Comparison of ENCODE assay signal across 8 cellular contexts in genomic region chr6:30877419-30878262, GRCh38. TPM values are rescaled to one million over a fixed set of nuclear protein-coding genes. Genes with fewer than 3 reads are reported as not detected.
A peak's percentile ranks its signal among the peaks of the same experiment; 100 is the strongest.
DNase-seq lines count a peak whose midpoint lies in the region; ATAC-seq lines count a peak whose summit lies in the region.

No MANE protein-coding gene starts in this region.

- H3K23ac ChIP-seq in mesenchymal stem cell (ENCODE audit: low read length in 2 of 2): no peak overlapping the region

- H3K36me3 Mint-ChIP-seq in CD4-positive, alpha-beta memory T cell: no peaks in the 10 kb centered on the region

- POLR2A ChIA-PET in CD4-positive, alpha-beta memory T cell (lab: Charles Lee; ENCODE audit: partially characterized antibody): interaction anchor here (0.5 to 3.9 kb wide), 7 partner anchors 36 to 199 kb away, joined by 3 to 35 read pairs (median 4); partner anchors contain the start of gene VARS2

- H2BK120ac ChIP-seq in mesenchymal stem cell (ENCODE audit: low read depth, low read length): no peak overlapping the region

- DNase-seq in CD4-positive, alpha-beta memory T cell: peak; percentile 62 to 71 (median 68)
- DNase-seq in NCI-H82 treated with DMSO at 0.1 percent for 48 hours (lab: John Stamatoyannopoulos, UW; ENCODE audit: unreplicated experiment) (peak; percentile 63), mesenchymal stem cell (peak; percentile 92)
- peak; percentile 90 for DNase-seq in activated CD8-positive, alpha-beta memory T cell treated with anti-CD3 and anti-CD28 coated beads for 24 hours
- peak; percentile 47 to 62 (median 48) for DNase-seq in effector memory CD4-positive, alpha-beta T cell
- DNase-seq in stimulated activated CD8-positive, alpha-beta memory T cell treated with anti-CD3 and anti-CD28 coated beads, Interleukin-12 subunit alpha, Interleukin-12 subunit beta, amount 100 ng/mL, for 1 hour (ENCODE audit: low read depth): peak; percentile 58

- no peak overlapping the region for H3K14ac ChIP-seq in mesenchymal stem cell (ENCODE audit: low read length in 2 of 2)

- peaks cover 0 to 4% (median 0%) of the 10 kb centered on the region in 8 donors for H3K9me3 Mint-ChIP-seq in CD4-positive, alpha-beta memory T cell

- H2BK5ac ChIP-seq in mesenchymal stem cell (ENCODE audit: low read depth, low read length, poor library complexity, severe bottlenecking): peak overlapping the region; percentile 67

- CTCF ChIA-PET in CD4-positive, alpha-beta memory T cell (lab: Charles Lee; ENCODE audit: partially characterized antibody): interaction anchor here (0.7 to 12.0 kb wide), 30 partner anchors 10 to 336 kb away, joined by 3 to 262 read pairs (median 3); no protein-coding TSS in a partner anchor

- H2BK12ac ChIP-seq in mesenchymal stem cell (ENCODE audit: low read length in 2 of 2): peak overlapping the region; percentile 44 to 84

- H3K4me1 Mint-ChIP-seq in CD4-positive, alpha-beta memory T cell: peaks cover 7 to 27% (median 11%) of the 10 kb centered on the region in 4 donors

- peak overlapping the region; percentile 97 for H4K8ac ChIP-seq in mesenchymal stem cell (ENCODE audit: low read length)

- H2BK15ac ChIP-seq in mesenchymal stem cell (ENCODE audit: low read depth, poor library complexity, severe bottlenecking): peak overlapping the region; percentile 34

- peaks cover 1% of the 10 kb centered on the region for H3K79me1 ChIP-seq in mesenchymal stem cell (replicated peaks; ENCODE audit: low read length, poor library complexity, severe bottlenecking)

- H3K27me3 Mint-ChIP-seq in CD4-positive, alpha-beta memory T cell: no peaks in the 10 kb centered on the region

- ATAC-seq in HG03571 (IDR thresholded peaks at IDR 0.05; ENCODE audit: unreplicated experiment) (peak; percentile 49), HG03095 (IDR thresholded peaks at IDR 0.05; ENCODE audit: unreplicated experiment) (no peak)

- H3K27ac ChIP-seq in CD4-positive, alpha-beta memory T cell (ENCODE audit: low read depth, low read length): no peak overlapping the region
- H3K27ac ChIP-seq in effector memory CD4-positive, alpha-beta T cell (ENCODE audit: insufficient read depth, low read length, poor library complexity, severe bottlenecking): no peak overlapping the region
- H3K27ac ChIP-seq in mesenchymal stem cell (ENCODE audit: low read length, poor library complexity, severe bottlenecking): peak overlapping the region; percentile 81

- H3K18ac ChIP-seq in mesenchymal stem cell (ENCODE audit: low read depth in 1 of 2, low read length in 2 of 2): peak overlapping the region; percentile 56 to 78

- H3K36me3 ChIP-seq in CD4-positive, alpha-beta memory T cell (ENCODE audit: insufficient read depth, low read length): no peaks in the 10 kb centered on the region
- H3K36me3 ChIP-seq in effector memory CD4-positive, alpha-beta T cell (ENCODE audit: control insufficient read depth, insufficient read depth, low read length): no peaks in the 10 kb centered on the region
- H3K36me3 ChIP-seq in mesenchymal stem cell (ENCODE audit: control insufficient read depth in 1 of 2, insufficient read depth in 2 of 2, low read depth in 1 of 2, low read length in 2 of 2): no peaks in the 10 kb centered on the region

- H3K4ac ChIP-seq in mesenchymal stem cell (ENCODE audit: low read depth in 1 of 2, low read length in 2 of 2): peak overlapping the region; percentile 55 to 70

- peak overlapping the region; percentile 61 to 91 (median 82) for H3K4me3 Mint-ChIP-seq in CD4-positive, alpha-beta memory T cell

- peak overlapping the region; percentile 95 for H2AFZ ChIP-seq in mesenchymal stem cell (ENCODE audit: low read depth, low read length)

- peak overlapping the region; percentile 92 for H2AK5ac ChIP-seq in mesenchymal stem cell (ENCODE audit: low read length, severe bottlenecking)

- peak overlapping the region; percentile 40 to 43 for H3K4me3 ChIP-seq in CD4-positive, alpha-beta memory T cell (ENCODE audit: low read length in 2 of 2)
- peak overlapping the region; percentile 50 for H3K4me3 ChIP-seq in effector memory CD4-positive, alpha-beta T cell (ENCODE audit: insufficient read depth, low read depth, low read length, poor library complexity, severe bottlenecking)
- peak overlapping the region in 1 of 2 experiments; percentile 63 for H3K4me3 ChIP-seq in mesenchymal stem cell (ENCODE audit: insufficient read depth in 1 of 2, low read depth in 1 of 2, low read length in 2 of 2)

- peaks cover 10% of the 10 kb centered on the region for H3K4me1 ChIP-seq in CD4-positive, alpha-beta memory T cell (ENCODE audit: insufficient read depth, low read length)
- H3K4me1 ChIP-seq in effector memory CD4-positive, alpha-beta T cell (ENCODE audit: control insufficient read depth, insufficient read depth, low read length, poor library complexity, severe bottlenecking): peaks cover 8% of the 10 kb centered on the region
- H3K4me1 ChIP-seq in mesenchymal stem cell (ENCODE audit: control insufficient read depth, insufficient read depth, low read depth, low read length): peaks cover 22% of the 10 kb centered on the region

- H3K27me3 ChIP-seq in CD4-positive, alpha-beta memory T cell (ENCODE audit: insufficient read depth, low read length): no peaks in the 10 kb centered on the region
- no peaks in the 10 kb centered on the region for H3K27me3 ChIP-seq in effector memory CD4-positive, alpha-beta T cell (replicated peaks; ENCODE audit: control insufficient read depth, insufficient read depth, low read length, poor library complexity, severe bottlenecking)
- H3K27me3 ChIP-seq in mesenchymal stem cell (ENCODE audit: control insufficient read depth in 1 of 2, insufficient read depth in 1 of 2, low read length in 2 of 2): no peaks in the 10 kb centered on the region

- peak overlapping the region; percentile 73 for H3K4me2 ChIP-seq in mesenchymal stem cell (ENCODE audit: low read length, poor library complexity, severe bottlenecking)

- peak overlapping the region in 6 of 7 donors; percentile 21 to 91 (median 72) for H3K27ac Mint-ChIP-seq in CD4-positive, alpha-beta memory T cell

- H3K9ac ChIP-seq in mesenchymal stem cell (ENCODE audit: low read length): peak overlapping the region; percentile 87

- no peak overlapping the region for H4K91ac ChIP-seq in mesenchymal stem cell (ENCODE audit: low read length)

- H3K9me3 ChIP-seq in CD4-positive, alpha-beta memory T cell (ENCODE audit: control insufficient read depth in 1 of 2, low read length in 2 of 2): no peaks in the 10 kb centered on the region
- H3K9me3 ChIP-seq in effector memory CD4-positive, alpha-beta T cell (ENCODE audit: control insufficient read depth, low read length): no peaks in the 10 kb centered on the region
- H3K9me3 ChIP-seq in mesenchymal stem cell (ENCODE audit: control insufficient read depth, low read length): peaks cover under 1% of the 10 kb centered on the region

- intact Hi-C loops in CD4-positive, alpha-beta memory T cell (cut with micrococcal nuclease): loop anchor here (1.0 to 5.0 kb wide), 7 partner anchors 49 to 395 kb away; partner anchors contain the start of gene IER3

- WGBS in mesenchymal stem cell: 28% methylated on average over 15 of the region's 15 CpGs

RNA-seq across cellular contexts. Expression of gene DDR1, which starts 6.7 kb away (rescaled TPM):
- 10 to 100 TPM; 10.2 to 13.1 TPM for total RNA-seq in CD4-positive, alpha-beta memory T cell
- polyA plus RNA-seq in CD4-positive, alpha-beta memory T cell: 1 to 10 TPM; 1.4 to 3.1 TPM
- 20.0 TPM for polyA plus RNA-seq in mesenchymal stem cell (2013, experiment 1 of 2)
- polyA plus RNA-seq in mesenchymal stem cell (2013, experiment 2 of 2): 21.0 TPM

RNA-seq across cellular contexts. Expression of gene GTF2H4, which starts 30.4 kb away (rescaled TPM):
- 10 to 100 TPM; 36.5 to 39.7 TPM for total RNA-seq in CD4-positive, alpha-beta memory T cell
- 1 to 10 TPM; 3.7 to 9.5 TPM for polyA plus RNA-seq in CD4-positive, alpha-beta memory T cell
- 23.5 TPM for polyA plus RNA-seq in mesenchymal stem cell (2013, experiment 1 of 2)
- polyA plus RNA-seq in mesenchymal stem cell (2013, experiment 2 of 2): 24.5 TPM

RNA-seq across cellular contexts. Expression of gene VARS2, which starts 36.4 kb away (rescaled TPM):
- total RNA-seq in CD4-positive, alpha-beta memory T cell: 10 to 100 TPM; 34.9 to 37.8 TPM
- 10 to 100 TPM; 16.3 to 17.0 TPM for polyA plus RNA-seq in CD4-positive, alpha-beta memory T cell
- 5.1 TPM for polyA plus RNA-seq in mesenchymal stem cell (2013, experiment 1 of 2)
- polyA plus RNA-seq in mesenchymal stem cell (2013, experiment 2 of 2): 4.7 TPM

RNA-seq across cellular contexts. Expression of gene SFTA2, which starts 54.3 kb away (rescaled TPM):
- under 1 TPM in 1 of 2 experiments, not detected in 1; 0.44 TPM for total RNA-seq in CD4-positive, alpha-beta memory T cell
- not detected for polyA plus RNA-seq in CD4-positive, alpha-beta memory T cell
- polyA plus RNA-seq in mesenchymal stem cell (2013, experiment 1 of 2): not detected
- polyA plus RNA-seq in mesenchymal stem cell (2013, experiment 2 of 2): not detected
